15 cellular contexts compared by ENCODE assay signal in genomic region chr2:1771626-1772280, GRCh38.
"Had no signal": no experiment of that assay in that cellular context is flagged by ENCODE, and none has a peak within 500 bp of the region (broad histone marks: within the 10 kb centered on the region; RNA-seq: fewer than 3 reads in every experiment).

No MANE protein-coding gene starts in this region.

- H3K9me3 ChIP-seq: gastroesophageal sphincter, heart right ventricle had no signal

- H3K36me3 Mint-ChIP-seq: naive thymus-derived CD8-positive, alpha-beta T cell had no signal

- H3K4me3 Mint-ChIP-seq: activated naive CD4-positive, alpha-beta T cell treated with anti-CD3 and anti-CD28 coated beads for 36 hours; naive thymus-derived CD8-positive, alpha-beta T cell; stimulated activated naive CD8-positive, alpha-beta T cell treated with anti-CD3 and anti-CD28 coated beads, Interleukin-15, Interleukin-2, amounts not matched to agents 100 ng/mL and 50 ng/mL, for 24 hours had no signal

- DNase-seq: activated CD4-positive, alpha-beta T cell treated with anti-CD3 and anti-CD28 coated beads, Interleukin-2, amount 50 U/mL, for 1 hour; activated naive CD4-positive, alpha-beta T cell treated with anti-CD3 and anti-CD28 coated beads for 36 hours; heart right ventricle; naive thymus-derived CD8-positive, alpha-beta T cell; posterior cingulate gyrus; stimulated activated CD4-positive, alpha-beta T cell treated with anti-CD3 and anti-CD28 coated beads, Interleukin-15, amount 100 ng/mL, for 24 hours; stimulated activated CD4-positive, alpha-beta T cell treated with anti-CD3 and anti-CD28 coated beads, Interleukin-4, amount 100 ng/mL, for 1 hour; T-helper 9 cell had no signal

- H3K36me3 ChIP-seq: cardiac muscle cell, gastroesophageal sphincter, heart right ventricle had no signal

- H3K9me3 Mint-ChIP-seq: activated naive CD4-positive, alpha-beta T cell treated with anti-CD3 and anti-CD28 coated beads for 36 hours; naive thymus-derived CD8-positive, alpha-beta T cell; stimulated activated naive CD8-positive, alpha-beta T cell treated with anti-CD3 and anti-CD28 coated beads, Interleukin-15, Interleukin-2, amounts not matched to agents 100 ng/mL and 50 ng/mL, for 24 hours had no signal

- ATAC-seq: gastroesophageal sphincter; heart right ventricle; left lobe of liver; naive thymus-derived CD8-positive, alpha-beta T cell had no signal

- H3K27me3 ChIP-seq: cardiac muscle cell, gastroesophageal sphincter had no signal

- H3K4me3 ChIP-seq: cardiac muscle cell, gastroesophageal sphincter, heart right ventricle, skin epidermis had no signal

- H3K4me1 ChIP-seq: gastroesophageal sphincter, heart right ventricle had no signal

- FAIRE-seq: colon, endometrium had no signal

- H3K27ac Mint-ChIP-seq: activated naive CD4-positive, alpha-beta T cell treated with anti-CD3 and anti-CD28 coated beads for 36 hours; stimulated activated naive CD8-positive, alpha-beta T cell treated with anti-CD3 and anti-CD28 coated beads, Interleukin-15, Interleukin-2, amounts not matched to agents 100 ng/mL and 50 ng/mL, for 24 hours had no signal

- H3K27ac ChIP-seq: cardiac muscle cell, gastroesophageal sphincter, heart right ventricle, skin epidermis had no signal
